In genomic region chr10:122541541-122542002, GRCh38 we compare ENCODE assay signal across 1 cellular context.
A peak's percentile ranks its signal among the peaks of the same experiment; 100 is the strongest.
TF ChIP-seq lines count a peak whose summit lies in the region.

No MANE protein-coding gene starts in this region.

TF ChIP-seq in HepG2, 621 proteins besides CTCF, POLR2A, EP300 and RAD21:
- no peak for TF ChIP-seq ZNF687 (CRISPR knock-in tag; IDR thresholded peaks at IDR 0.05)
- TF ChIP-seq CEBPG (CRISPR knock-in tag; IDR thresholded peaks at IDR 0.05), result peak; percentile 30; the same call in 1 of the 2 replicates
- 0 out of 2 replicates have a peak, but pooled peaks have one; percentile 20 for TF ChIP-seq NCOA2 (CRISPR knock-in tag; IDR thresholded peaks at IDR 0.05)
- TF ChIP-seq HMG20A (CRISPR knock-in tag; IDR thresholded peaks at IDR 0.05; ENCODE audit: borderline replicate concordance), result 0 out of 2 replicates have a peak, but pooled peaks have one; percentile 18
